ENCODE assay signal across 8 cellular contexts in genomic region chr15:74843445-74843828, GRCh38. TPM values are rescaled to one million over a fixed set of nuclear protein-coding genes. Genes with fewer than 3 reads are reported as not detected.
DNase-seq lines count a peak whose midpoint lies in the region; ATAC-seq and TF ChIP-seq lines count a peak whose summit lies in the region.

No MANE protein-coding gene starts in this region.

- DNase-seq in GM06990 (ENCODE audit: extremely low read depth, insufficient read length) (no peak), fibroblast of mammary gland (ENCODE audit: low read depth) (no peak), ACHN (no peak), HT-29 (ENCODE audit: low spot score) (no peak)

- no peaks in the 10 kb centered on the region for H3K9me3 ChIP-seq in SU-DHL-6 (ENCODE audit: insufficient read depth, low read length)

- in situ Hi-C loops in ACHN (cut with HindIII; ENCODE audit: low pct_ligation_motif_present, low pct_unique_long_range_greater_than_20kb, low sequenced_read_pairs) = no loop called here

- H3K27ac ChIP-seq in SU-DHL-6 (ENCODE audit: low read depth, low read length) = peak overlapping the region; percentile 71
- peak overlapping the region; percentile 83 for H3K27ac ChIP-seq in rectal smooth muscle tissue (ENCODE audit: low read depth, low read length)

- ATAC-seq in GM18867 (IDR thresholded peaks at IDR 0.05; ENCODE audit: unreplicated experiment) (no peak), HG03521 (IDR thresholded peaks at IDR 0.05; ENCODE audit: unreplicated experiment) (no peak)

- H3K79me2 ChIP-seq in SU-DHL-6 (ENCODE audit: insufficient read depth, low read length) = no peaks in the 10 kb centered on the region

- no peaks in the 10 kb centered on the region for H4K20me1 ChIP-seq in SU-DHL-6 (ENCODE audit: low read depth, low read length)

- peaks cover 8% of the 10 kb centered on the region for H3K4me1 ChIP-seq in rectal smooth muscle tissue (ENCODE audit: control insufficient read depth, insufficient read depth, low read length)

- no peak for TF ChIP-seq CTCF in GM06990 (IDR thresholded peaks at IDR 0.05; ENCODE audit: insufficient read depth, low read length, poor library complexity, severe bottlenecking)
- TF ChIP-seq CTCF in SU-DHL-6 (IDR thresholded peaks at IDR 0.05; ENCODE audit: insufficient read depth, low read length, poor library complexity, severe bottlenecking) = no peak
- no peak for TF ChIP-seq CTCF in fibroblast of mammary gland (conservative IDR thresholded peaks at IDR 0.05; ENCODE audit: control insufficient read depth, insufficient read depth, low read depth, low read length)

- H3K4me3 ChIP-seq in GM06990 (replicated peaks; ENCODE audit: low read depth, low read length) (peak overlapping the region; percentile 55), SU-DHL-6 (ENCODE audit: insufficient read depth, low read length, poor library complexity, severe bottlenecking) (peak overlapping the region; percentile 58), fibroblast of mammary gland (ENCODE audit: control insufficient read depth, low read depth, low read length) (peak overlapping the region; percentile 31), rectal smooth muscle tissue (ENCODE audit: low read length) (peak overlapping the region; percentile 66)

- peak overlapping the region; percentile 81 for H3K4me2 ChIP-seq in SU-DHL-6 (ENCODE audit: low read depth, low read length, poor library complexity, severe bottlenecking)

- H3K36me3 ChIP-seq in GM06990 (ENCODE audit: control insufficient read depth, insufficient read depth, low read length) = peaks cover 32% of the 10 kb centered on the region
- no peaks in the 10 kb centered on the region for H3K36me3 ChIP-seq in SU-DHL-6 (ENCODE audit: low read length)
- peaks cover 13% of the 10 kb centered on the region for H3K36me3 ChIP-seq in rectal smooth muscle tissue (ENCODE audit: control insufficient read depth, insufficient read depth, low read length)

- no peaks in the 10 kb centered on the region for H3K27me3 ChIP-seq in GM06990 (replicated peaks; ENCODE audit: control insufficient read depth, insufficient read depth, low read length)
- H3K27me3 ChIP-seq in SU-DHL-6 (ENCODE audit: low read length) = no peaks in the 10 kb centered on the region
- no peaks in the 10 kb centered on the region for H3K27me3 ChIP-seq in rectal smooth muscle tissue (ENCODE audit: control insufficient read depth, insufficient read depth, low read length)

- peak overlapping the region; percentile 78 for H2AFZ ChIP-seq in SU-DHL-6 (ENCODE audit: low read depth, low read length, severe bottlenecking)

- H3K9me2 ChIP-seq in SU-DHL-6 (replicated peaks; ENCODE audit: insufficient read depth, low read length) = no peaks in the 10 kb centered on the region

- peaks cover 20% of the 10 kb centered on the region; the same call in 1 of the 2 replicates for H3F3A ChIP-seq in SU-DHL-6 (ENCODE audit: insufficient read depth)

- peak overlapping the region; percentile 88 for H3K9ac ChIP-seq in SU-DHL-6 (ENCODE audit: low read length)
- H3K9ac ChIP-seq in rectal smooth muscle tissue (ENCODE audit: low read length) = peak overlapping the region; percentile 39

RNA-seq across cellular contexts. Expression of gene ULK3, which starts 0.5 kb away (rescaled TPM):
- total RNA-seq in HT-29 (2014; rRNA removed; shearing (Covaris generic)) = 96.4 and 97.0 TPM in 2 replicates

RNA-seq across cellular contexts. Expression of gene CPLX3, which starts 17.0 kb away (rescaled TPM):
- total RNA-seq in HT-29 (2014; rRNA removed; shearing (Covaris generic)) = 0.13 and 0.25 TPM in 2 replicates

RNA-seq across cellular contexts. Expression of gene SCAMP2, which starts 29.7 kb away (rescaled TPM):
- 45.6 and 57.4 TPM in 2 replicates for total RNA-seq in HT-29 (2014; rRNA removed; shearing (Covaris generic))

RNA-seq across cellular contexts. Expression of gene LMAN1L, which starts 30.8 kb away (rescaled TPM):
- not detected in 2 replicates for total RNA-seq in HT-29 (2014; rRNA removed; shearing (Covaris generic))

RNA-seq across cellular contexts. Expression of gene MPI, which starts 46.4 kb away (rescaled TPM):
- 61.3 and 81.8 TPM in 2 replicates for total RNA-seq in HT-29 (2014; rRNA removed; shearing (Covaris generic))
